8 cellular contexts compared by ENCODE assay signal in the genomic region with DNA sequence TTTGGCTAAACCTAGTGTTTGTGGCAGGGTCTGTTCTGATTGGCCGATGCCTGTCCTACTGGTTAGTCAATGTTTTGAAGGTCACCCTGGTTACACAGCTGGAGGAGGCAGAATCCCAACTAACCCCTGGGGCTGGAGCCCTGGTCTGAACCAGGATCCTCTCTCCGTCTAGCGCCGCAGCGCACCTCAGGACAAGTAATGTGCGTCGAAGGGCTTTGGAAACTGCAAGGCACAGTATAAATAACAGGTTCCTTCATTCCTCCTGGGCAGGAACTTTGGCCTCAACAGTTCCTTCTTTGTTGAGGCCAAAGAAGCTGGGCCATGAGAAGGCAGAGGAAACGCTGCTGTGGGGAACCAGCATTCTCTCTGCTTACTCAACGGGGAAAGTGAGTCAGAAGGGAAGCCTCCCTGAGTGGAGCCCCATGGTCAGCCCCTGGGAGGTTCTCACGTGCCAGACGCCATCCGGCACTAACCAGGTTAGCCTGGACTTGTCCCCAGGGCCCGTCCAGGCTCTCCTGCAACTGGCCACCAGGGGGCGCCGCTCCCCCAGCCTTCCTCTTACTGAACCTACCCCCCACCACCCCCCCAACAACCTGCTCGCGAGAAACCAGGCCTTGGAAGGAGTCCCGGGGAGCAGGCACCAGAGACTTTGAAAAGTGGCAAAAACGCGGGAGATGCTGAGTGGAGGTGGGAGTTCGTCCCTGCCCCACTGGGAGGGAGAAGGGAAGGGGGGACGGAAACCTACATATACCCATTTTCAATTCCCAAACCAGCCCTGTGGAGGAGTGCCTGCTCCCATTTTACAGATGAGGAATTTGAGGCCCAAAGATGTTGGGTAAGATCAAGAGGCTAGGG. TPM values are rescaled to one million over a fixed set of nuclear protein-coding genes. Genes with fewer than 3 reads are reported as not detected.
DNase-seq lines count a peak whose midpoint lies in the region; ATAC-seq and TF ChIP-seq lines count a peak whose summit lies in the region.

No MANE protein-coding gene starts in this region.

- no peaks in the 10 kb centered on the region for H3K27me3 Mint-ChIP-seq in activated T-helper 2 cell treated with anti-CD3 and anti-CD28 coated beads, Interferon-gamma antibody, Interleukin-2, Interleukin-4, amounts not matched to agents 10 μg/mL and 5 μg/mL and 100 μg/mL, durations not matched to agents 14 hours and 24 hours and 36 hours (ENCODE audit: low read depth)
- H3K27me3 Mint-ChIP-seq in neural crest cell (ENCODE audit: low read depth), result no peaks in the 10 kb centered on the region
- no peaks in the 10 kb centered on the region for H3K27me3 Mint-ChIP-seq in stimulated activated naive CD8-positive, alpha-beta T cell treated with anti-CD3 and anti-CD28 coated beads, Interleukin-15, amount 100 ng/mL, for 72 hours

- peak overlapping the region; percentile 82 for H3K4me3 Mint-ChIP-seq in activated T-helper 2 cell treated with anti-CD3 and anti-CD28 coated beads, Interferon-gamma antibody, Interleukin-2, Interleukin-4, amounts not matched to agents 10 μg/mL and 5 μg/mL and 100 μg/mL, durations not matched to agents 14 hours and 24 hours and 36 hours (ENCODE audit: low read depth)
- peak overlapping the region; percentile 85 for H3K4me3 Mint-ChIP-seq in neural crest cell
- peak overlapping the region; percentile 87 to 96 for H3K4me3 Mint-ChIP-seq in stimulated activated naive CD8-positive, alpha-beta T cell treated with anti-CD3 and anti-CD28 coated beads, Interleukin-15, amount 100 ng/mL, for 72 hours

- intact Hi-C loops in activated T-helper 2 cell treated with anti-CD3 and anti-CD28 coated beads, Interferon-gamma antibody, Interleukin-2, Interleukin-4, amounts not matched to agents 10 μg/mL and 5 μg/mL and 100 μg/mL, durations not matched to agents 14 hours and 24 hours and 36 hours (cut with micrococcal nuclease), result loop anchor here (1.0 to 10.0 kb wide), 8 partner anchors 30 to 558 kb away; partner anchors contain the start of genes NCL, PDE6D, PSMD1 and PTMA

- peak; percentile 34 for ATAC-seq in GM21529 (IDR thresholded peaks at IDR 0.05; ENCODE audit: unreplicated experiment)
- peak; percentile 77 for ATAC-seq in stimulated activated naive CD8-positive, alpha-beta T cell treated with anti-CD3 and anti-CD28 coated beads, Interleukin-15, amount 100 ng/mL, for 72 hours

- H3K4me3 ChIP-seq in fibroblast of pulmonary artery (replicated peaks; ENCODE audit: low read depth, low read length), result no peak overlapping the region

- H3K9me3 Mint-ChIP-seq in activated T-helper 2 cell treated with anti-CD3 and anti-CD28 coated beads, Interferon-gamma antibody, Interleukin-2, Interleukin-4, amounts not matched to agents 10 μg/mL and 5 μg/mL and 100 μg/mL, durations not matched to agents 14 hours and 24 hours and 36 hours, result no peaks in the 10 kb centered on the region
- no peaks in the 10 kb centered on the region for H3K9me3 Mint-ChIP-seq in neural crest cell
- H3K9me3 Mint-ChIP-seq in stimulated activated naive CD8-positive, alpha-beta T cell treated with anti-CD3 and anti-CD28 coated beads, Interleukin-15, amount 100 ng/mL, for 72 hours, result no peaks in the 10 kb centered on the region

- H3K27ac Mint-ChIP-seq in activated T-helper 2 cell treated with anti-CD3 and anti-CD28 coated beads, Interferon-gamma antibody, Interleukin-2, Interleukin-4, amounts not matched to agents 10 μg/mL and 5 μg/mL and 100 μg/mL, durations not matched to agents 14 hours and 24 hours and 36 hours, result peak overlapping the region; percentile 98
- peak overlapping the region; percentile 62 for H3K27ac Mint-ChIP-seq in neural crest cell (ENCODE audit: unreplicated experiment)
- peak overlapping the region; percentile 100 for H3K27ac Mint-ChIP-seq in stimulated activated naive CD8-positive, alpha-beta T cell treated with anti-CD3 and anti-CD28 coated beads, Interleukin-15, amount 100 ng/mL, for 72 hours

- H3K36me3 Mint-ChIP-seq in activated T-helper 2 cell treated with anti-CD3 and anti-CD28 coated beads, Interferon-gamma antibody, Interleukin-2, Interleukin-4, amounts not matched to agents 10 μg/mL and 5 μg/mL and 100 μg/mL, durations not matched to agents 14 hours and 24 hours and 36 hours (ENCODE audit: low read depth), result no peaks in the 10 kb centered on the region
- H3K36me3 Mint-ChIP-seq in neural crest cell (ENCODE audit: low read depth), result no peaks in the 10 kb centered on the region

- TF ChIP-seq CTCF in fibroblast of pulmonary artery (IDR thresholded peaks at IDR 0.05; ENCODE audit: low read length, missing control alignments), result peak; percentile 78
- peak; percentile 98 for TF ChIP-seq CTCF in neural crest cell (conservative IDR thresholded peaks at IDR 0.05)

- DNase-seq in DMS153 treated with DMSO at 0.1 percent for 48 hours (lab: John Stamatoyannopoulos, UW; ENCODE audit: unreplicated experiment), result peak; percentile 88
- DNase-seq in KG1 (lab: John Stamatoyannopoulos, UW), result peak; percentile 56
- peak; percentile 83 for DNase-seq in RPMI8226
- DNase-seq in activated T-helper 2 cell treated with anti-CD3 and anti-CD28 coated beads, Interferon-gamma antibody, Interleukin-2, Interleukin-4, amounts not matched to agents 10 μg/mL and 5 μg/mL and 100 μg/mL, durations not matched to agents 14 hours and 24 hours and 36 hours (ENCODE audit: low spot score), result peak; percentile 87
- peak; percentile 94 for DNase-seq in fibroblast of pulmonary artery (ENCODE audit: low read depth)
- peak; percentile 83 for DNase-seq in neural crest cell (ENCODE audit: low read depth, low spot score)
- peak; percentile 93 to 97 for DNase-seq in stimulated activated naive CD8-positive, alpha-beta T cell treated with anti-CD3 and anti-CD28 coated beads, Interleukin-15, amount 100 ng/mL, for 72 hours

- H3K4me1 Mint-ChIP-seq in activated T-helper 2 cell treated with anti-CD3 and anti-CD28 coated beads, Interferon-gamma antibody, Interleukin-2, Interleukin-4, amounts not matched to agents 10 μg/mL and 5 μg/mL and 100 μg/mL, durations not matched to agents 14 hours and 24 hours and 36 hours (ENCODE audit: low read depth), result peaks cover 41% of the 10 kb centered on the region
- peaks cover 63% of the 10 kb centered on the region for H3K4me1 Mint-ChIP-seq in neural crest cell
- peaks cover 69% of the 10 kb centered on the region for H3K4me1 Mint-ChIP-seq in stimulated activated naive CD8-positive, alpha-beta T cell treated with anti-CD3 and anti-CD28 coated beads, Interleukin-15, amount 100 ng/mL, for 72 hours

RNA-seq across cellular contexts. Expression of gene TEX44, which starts 19.8 kb away (rescaled TPM):
- not detected in 2 replicates for total RNA-seq in activated T-helper 2 cell treated with anti-CD3 and anti-CD28 coated beads, Interferon-gamma antibody, Interleukin-2, Interleukin-4, amounts not matched to agents 10 μg/mL and 5 μg/mL and 100 μg/mL, durations not matched to agents 14 hours and 24 hours and 36 hours
- not detected in 2 replicates for total RNA-seq in neural crest cell
